ENCODE assay signal across 8 cellular contexts in the genomic region with DNA sequence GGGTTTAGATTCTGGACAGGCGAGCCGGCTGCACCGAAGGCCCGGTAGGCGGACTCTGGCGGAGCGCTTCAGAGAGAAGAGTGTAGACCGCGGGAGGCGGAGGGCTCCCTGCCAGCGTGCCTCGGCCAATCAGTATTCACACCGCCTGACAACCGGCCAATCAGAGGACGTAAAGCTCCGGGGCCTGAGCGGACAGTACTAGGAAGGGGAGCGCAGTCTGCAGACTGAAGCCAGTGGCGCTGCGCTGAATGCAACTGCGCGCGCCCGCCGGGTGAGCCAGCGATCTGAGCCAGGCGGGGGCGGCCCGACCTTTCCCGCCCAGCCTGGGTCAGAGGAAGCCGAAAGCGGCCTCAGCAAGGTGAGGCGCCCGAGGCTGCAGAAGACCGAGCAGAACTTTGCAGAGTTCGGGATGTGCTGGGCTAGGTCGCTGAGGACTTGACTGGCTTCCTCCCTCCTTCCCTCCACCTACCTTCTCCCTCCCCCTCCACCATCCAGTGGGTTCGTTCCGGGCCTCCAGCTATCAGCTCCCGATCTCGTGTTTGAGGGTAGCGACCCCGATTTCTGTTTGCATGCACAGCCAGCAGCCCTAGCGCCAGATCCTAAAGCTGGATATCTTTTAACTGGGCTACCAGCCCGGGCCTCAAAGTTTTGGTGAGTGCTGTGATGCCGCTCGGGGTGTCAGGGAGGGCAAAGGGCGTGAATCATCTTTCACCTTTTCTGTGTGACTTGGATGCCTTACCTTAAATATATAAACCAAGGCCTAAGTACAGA. TPM values are rescaled to one million over a fixed set of nuclear protein-coding genes. Genes with fewer than 3 reads are reported as not detected.
DNase-seq lines count a peak whose midpoint lies in the region; ATAC-seq, FAIRE-seq and TF ChIP-seq lines count a peak whose summit lies in the region.

Gene DMRT2 (plus strand): TSS at position 233 of the 771 bp plus-strand sequence. CDS start 1,257 bp downstream, outside the sequence.

- H3K36me3 Mint-ChIP-seq in dendritic cell treated with granulocyte-macrophage colony-stimulating factor and Interleukin-4, amounts not matched to agents 40 ng/mL and 50 ng/mL, for 4 days (ENCODE audit: low read depth) = no peaks in the 10 kb centered on the region

- peak within 1 kb of the TSS; percentile 54 for H3K4me3 ChIP-seq in NT2/D1 (ENCODE audit: insufficient read length, low read depth)
- peak within 1 kb of the TSS; percentile 24 for H3K4me3 ChIP-seq in kidney epithelial cell (ENCODE audit: low read depth, low read length)
- peak within 1 kb of the TSS in 1 of 2 donors; percentile 18 for H3K4me3 ChIP-seq in small intestine (ENCODE audit: low read depth in 1 of 2, low read length in 2 of 2)

- H3K27ac Mint-ChIP-seq in dendritic cell treated with granulocyte-macrophage colony-stimulating factor and Interleukin-4, amounts not matched to agents 40 ng/mL and 50 ng/mL, for 4 days = no peak within 1 kb of the TSS

- no peaks in the 10 kb centered on the region for H3K9me3 Mint-ChIP-seq in dendritic cell treated with granulocyte-macrophage colony-stimulating factor and Interleukin-4, amounts not matched to agents 40 ng/mL and 50 ng/mL, for 4 days

- TF ChIP-seq CTCF in kidney epithelial cell (IDR thresholded peaks at IDR 0.05; ENCODE audit: insufficient read depth, low read length, poor library complexity, severe bottlenecking) = no peak

- H3K27me3 ChIP-seq in NT2/D1 (ENCODE audit: insufficient read depth, insufficient read length) (peaks cover 19% of the 10 kb centered on the region), kidney epithelial cell (ENCODE audit: control insufficient read depth, insufficient read depth, low read length) (peaks cover 86% of the 10 kb centered on the region), small intestine (ENCODE audit: control insufficient read depth in 2 of 2, insufficient read depth in 2 of 2, low read length in 2 of 2) (peaks cover 10 to 69% of the 10 kb centered on the region in 2 donors)

- FAIRE-seq in small intestine (lab: Jason Lieb, UNC) = no peak

- intact Hi-C loops in dendritic cell treated with granulocyte-macrophage colony-stimulating factor and Interleukin-4, amounts not matched to agents 40 ng/mL and 50 ng/mL, for 4 days (cut with micrococcal nuclease) = no loop called here

- ATAC-seq in GM18498 (IDR thresholded peaks at IDR 0.05; ENCODE audit: unreplicated experiment) = peak; percentile 52
- ATAC-seq in HG03280 (IDR thresholded peaks at IDR 0.05; ENCODE audit: unreplicated experiment) = peak; percentile 71
- no peak for ATAC-seq in GM21717 (IDR thresholded peaks at IDR 0.05; ENCODE audit: unreplicated experiment)
- no peak for ATAC-seq in HG02981 (IDR thresholded peaks at IDR 0.05; ENCODE audit: unreplicated experiment)

- H3K27me3 Mint-ChIP-seq in dendritic cell treated with granulocyte-macrophage colony-stimulating factor and Interleukin-4, amounts not matched to agents 40 ng/mL and 50 ng/mL, for 4 days = peaks cover 95% of the 10 kb centered on the region

- DNase-seq in NT2/D1 (ENCODE audit: low read depth, low spot score) (no peak), kidney epithelial cell (ENCODE audit: low read depth) (peak; percentile 67), small intestine (peak; percentile 69)

- 2 to 4% (median 3%) methylated on average over 46 to 48 of the region's 48 CpGs for WGBS in small intestine, 3 donors

- peaks cover 2% of the 10 kb centered on the region for H3K4me1 ChIP-seq in NT2/D1 (ENCODE audit: insufficient read depth, insufficient read length)
- peaks cover 0 to 8% of the 10 kb centered on the region in 2 donors for H3K4me1 ChIP-seq in small intestine (ENCODE audit: control insufficient read depth in 2 of 2, insufficient read depth in 1 of 2, low read depth in 1 of 2, low read length in 1 of 2)

- peak within 1 kb of the TSS; percentile 46 for H3K4me3 Mint-ChIP-seq in dendritic cell treated with granulocyte-macrophage colony-stimulating factor and Interleukin-4, amounts not matched to agents 40 ng/mL and 50 ng/mL, for 4 days

- no peak within 1 kb of the TSS for H3K27ac ChIP-seq in small intestine (ENCODE audit: low read depth in 1 of 2, low read length in 1 of 2)

- H3K9me3 ChIP-seq in NT2/D1 (ENCODE audit: insufficient read depth, low read length) (peaks cover 44% of the 10 kb centered on the region), small intestine (ENCODE audit: control insufficient read depth, low read depth) (no peaks in the 10 kb centered on the region)

- peak within 1 kb of the TSS; percentile 84 for H3K9ac ChIP-seq in NT2/D1 (ENCODE audit: insufficient read length, low read depth)

- peaks cover 52% of the 10 kb centered on the region for H3K4me1 Mint-ChIP-seq in dendritic cell treated with granulocyte-macrophage colony-stimulating factor and Interleukin-4, amounts not matched to agents 40 ng/mL and 50 ng/mL, for 4 days (ENCODE audit: low read depth)

- no peaks in the 10 kb centered on the region for H3K36me3 ChIP-seq in NT2/D1 (ENCODE audit: insufficient read depth, insufficient read length, low read length)
- no peaks in the 10 kb centered on the region for H3K36me3 ChIP-seq in kidney epithelial cell (ENCODE audit: control insufficient read depth, insufficient read depth, low read length)
- H3K36me3 ChIP-seq in small intestine (ENCODE audit: control insufficient read depth in 2 of 2, insufficient read depth in 2 of 2, low read length in 2 of 2) = no peaks in the 10 kb centered on the region

RNA-seq across cellular contexts. Expression of gene DMRT2, which starts in this region (rescaled TPM):
- 0.17 TPM in 1 of 2 replicates, not detected in the other for total RNA-seq in kidney epithelial cell
- not detected for polyA plus RNA-seq in small intestine

Comparison
In these comparisons a context has a peak if more than half of its experiments do, and no peak if none do; other contexts are left out.
1. Peak in DNase-seq and H3K4me3 ChIP-seq in kidney epithelial cell; RNA of the gene not detected or under 1 TPM.
2. Peak in DNase-seq in small intestine; RNA of the gene not detected or under 1 TPM.
3. ATAC-seq: peak in GM18498 (single experiment) and HG03280 (single experiment); none in GM21717 (single experiment) and HG02981 (single experiment).